Comparison of ENCODE assay signal across 29 cellular contexts in genomic region chr3:162491957-162492356, GRCh38.
DNase-seq lines count a peak whose midpoint lies in the region; ATAC-seq, FAIRE-seq and TF ChIP-seq lines count a peak whose summit lies in the region.
"Had no signal": no experiment of that assay in that cellular context is flagged by ENCODE, and none has a peak within 500 bp of the region (broad histone marks: within the 10 kb centered on the region; RNA-seq: fewer than 3 reads in every experiment).

No MANE protein-coding gene starts in this region.

- H4K20me1 ChIP-seq in GM23248 (ENCODE audit: insufficient read depth) = no peaks in the 10 kb centered on the region

- no peak overlapping the region for H3K4me3 Mint-ChIP-seq in T-helper 2 cell treated with Interferon-gamma antibody and Interleukin-4, amounts not matched to agents 5 μg/mL and 100 μg/mL, for 36 hours
- H3K4me3 Mint-ChIP-seq: activated naive CD8-positive, alpha-beta T cell treated with anti-CD3 and anti-CD28 coated beads, Interleukin-2, amount 50 U/mL, for 24 hours; CD4-positive, alpha-beta memory T cell; H9; mesothelial cell of epicardium; natural killer cell treated with Interleukin-12 subunit alpha and Interleukin-12 subunit beta and Interleukin-15 and Interleukin-18, amount 100 ng/mL, for 72 hours; stimulated activated effector memory CD8-positive, alpha-beta T cell treated with anti-CD3 and anti-CD28 coated beads, Interleukin-12 subunit alpha, Interleukin-12 subunit beta, amount 100 ng/mL, for 72 hours; T-cell had no signal

- H3K36me3 Mint-ChIP-seq in T-helper 2 cell treated with Interferon-gamma antibody and Interleukin-4, amounts not matched to agents 5 μg/mL and 100 μg/mL, for 36 hours (ENCODE audit: low read depth) = no peaks in the 10 kb centered on the region
- H3K36me3 Mint-ChIP-seq: CD4-positive, alpha-beta memory T cell; mesothelial cell of epicardium; stimulated activated effector memory CD8-positive, alpha-beta T cell treated with anti-CD3 and anti-CD28 coated beads, Interleukin-12 subunit alpha, Interleukin-12 subunit beta, amount 100 ng/mL, for 72 hours; T-cell had no signal

- peak overlapping the region; percentile 47 for H3K4me2 ChIP-seq in A549
- H3K4me2 ChIP-seq in GM23248 (ENCODE audit: unreplicated experiment) = peak overlapping the region; percentile 58

- H3K9ac ChIP-seq in GM23248 = no peak overlapping the region
- no peak overlapping the region for H3K9ac ChIP-seq in adipocyte (ENCODE audit: low read length)

- no peak overlapping the region for H3K4me3 ChIP-seq in A549
- H3K4me3 ChIP-seq in GM23248 = peak overlapping the region; percentile 41; the same call in 1 of the 2 replicates
- H3K4me3 ChIP-seq in adipocyte (ENCODE audit: low read length) = no peak overlapping the region
- no peak overlapping the region for H3K4me3 ChIP-seq in foreskin fibroblast (ENCODE audit: low read depth in 1 of 2, low read length in 2 of 2)
- H3K4me3 ChIP-seq: suprapubic skin, uterus had no signal

- no peaks in the 10 kb centered on the region for H3K79me2 ChIP-seq in GM23248 (ENCODE audit: insufficient read depth)

- 0% methylated on average over 1 of the region's 1 CpG for WGBS in A549 (ENCODE audit: missing lambda C conversion rate)
- WGBS in GM23248 (ENCODE audit: low coverage in 1 of 2, low lambda C conversion rate in 2 of 2, missing lambda C conversion rate in 2 of 2), 2 experiments = 7 to 8% methylated on average over 1 of the region's 1 CpG

- TF ChIP-seq POLR2A in A549 (IDR thresholded peaks at IDR 0.05; ENCODE audit: low read length) = no peak

- TF ChIP-seq RAD21 in A549 (conservative IDR thresholded peaks at IDR 0.05 in 1 of 2, IDR thresholded peaks at IDR 0.05 in 1 of 2) = no peak

- H2AFZ ChIP-seq in GM23248 = no peak overlapping the region; the same call in 1 of the 2 replicates

- H3K27me3 ChIP-seq in GM23248 (replicated peaks; ENCODE audit: insufficient read depth) (no peaks in the 10 kb centered on the region), adipocyte (replicated peaks; ENCODE audit: control insufficient read depth, insufficient read depth, low read length) (no peaks in the 10 kb centered on the region)
- H3K27me3 ChIP-seq: suprapubic skin, uterus had no signal

- in situ Hi-C loops in GM23248 (cut with MboI) = no loop called here

- no peaks in the 10 kb centered on the region for H3K27me3 Mint-ChIP-seq in T-helper 2 cell treated with Interferon-gamma antibody and Interleukin-4, amounts not matched to agents 5 μg/mL and 100 μg/mL, for 36 hours (ENCODE audit: low read depth)
- H3K27me3 Mint-ChIP-seq: activated naive CD8-positive, alpha-beta T cell treated with anti-CD3 and anti-CD28 coated beads, Interleukin-2, amount 50 U/mL, for 24 hours; CD4-positive, alpha-beta memory T cell; natural killer cell treated with Interleukin-12 subunit alpha and Interleukin-12 subunit beta and Interleukin-15 and Interleukin-18, amount 100 ng/mL, for 72 hours; T-cell had no signal

- no peak for TF ChIP-seq CTCF in A549 (IDR thresholded peaks at IDR 0.05)
- no peak for TF ChIP-seq CTCF in foreskin fibroblast (IDR thresholded peaks at IDR 0.05; ENCODE audit: low read depth, low read length)

- peak overlapping the region; percentile 31 to 78 for H3K27ac ChIP-seq in A549
- peak overlapping the region; percentile 57 for H3K27ac ChIP-seq in GM23248
- H3K27ac ChIP-seq: suprapubic skin, uterus had no signal

- TF ChIP-seq EP300 in A549 (IDR thresholded peaks at IDR 0.05) = no peak

- POLR2A ChIA-PET in A549 (lab: Yijun Ruan, JAX) = no interaction called here

- H3K9me3 ChIP-seq in A549 (peaks cover 11% of the 10 kb centered on the region), GM23248 (ENCODE audit: low read depth) (no peaks in the 10 kb centered on the region), adipocyte (ENCODE audit: control insufficient read depth, low read length) (no peaks in the 10 kb centered on the region)
- H3K9me3 ChIP-seq: suprapubic skin, uterus had no signal

- H3F3A ChIP-seq in GM23248 (ENCODE audit: insufficient read depth) = peaks cover 24% of the 10 kb centered on the region

- FAIRE-seq in A549 (lab: Jason Lieb, UNC) = no peak

- H3K4me1 ChIP-seq in A549 (peaks cover 14% of the 10 kb centered on the region), GM23248 (ENCODE audit: insufficient read depth) (peaks cover 23% of the 10 kb centered on the region), adipocyte (ENCODE audit: control insufficient read depth, insufficient read depth, low read length) (peaks cover 16% of the 10 kb centered on the region)
- H3K4me1 ChIP-seq: suprapubic skin, uterus had no signal

- H3K36me3 ChIP-seq in GM23248 (ENCODE audit: low read depth) (no peaks in the 10 kb centered on the region), adipocyte (ENCODE audit: control insufficient read depth, insufficient read depth, low read length, severe bottlenecking) (no peaks in the 10 kb centered on the region)
- H3K36me3 ChIP-seq: suprapubic skin, uterus had no signal

- H3K4me1 Mint-ChIP-seq in T-helper 2 cell treated with Interferon-gamma antibody and Interleukin-4, amounts not matched to agents 5 μg/mL and 100 μg/mL, for 36 hours (ENCODE audit: low read depth) = no peaks in the 10 kb centered on the region
- H3K4me1 Mint-ChIP-seq: activated naive CD8-positive, alpha-beta T cell treated with anti-CD3 and anti-CD28 coated beads, Interleukin-2, amount 50 U/mL, for 24 hours; CD4-positive, alpha-beta memory T cell; stimulated activated effector memory CD8-positive, alpha-beta T cell treated with anti-CD3 and anti-CD28 coated beads, Interleukin-12 subunit alpha, Interleukin-12 subunit beta, amount 100 ng/mL, for 72 hours; T-cell had no signal

- CTCF ChIA-PET in A549 (lab: Yijun Ruan, JAX) = no interaction called here

- no peak overlapping the region for H3K27ac Mint-ChIP-seq in T-helper 2 cell treated with Interferon-gamma antibody and Interleukin-4, amounts not matched to agents 5 μg/mL and 100 μg/mL, for 36 hours
- H3K27ac Mint-ChIP-seq: activated naive CD8-positive, alpha-beta T cell treated with anti-CD3 and anti-CD28 coated beads, Interleukin-2, amount 50 U/mL, for 24 hours; activated T-helper 2 cell treated with anti-CD3 and anti-CD28 coated beads, Interferon-gamma antibody, Interleukin-2, Interleukin-4, amounts not matched to agents 10 μg/mL and 5 μg/mL and 100 μg/mL, durations not matched to agents 14 hours and 24 hours and 36 hours; CD4-positive, alpha-beta memory T cell; H9; mesothelial cell of epicardium; natural killer cell treated with Interleukin-12 subunit alpha and Interleukin-12 subunit beta and Interleukin-15 and Interleukin-18, amount 100 ng/mL, for 72 hours; stimulated activated effector memory CD8-positive, alpha-beta T cell treated with anti-CD3 and anti-CD28 coated beads, Interleukin-12 subunit alpha, Interleukin-12 subunit beta, amount 100 ng/mL, for 72 hours; T-cell had no signal

- 0 out of 2 replicates have a peak, but pooled peaks cover 3% of the 10 kb centered on the region for H3K9me2 ChIP-seq in GM23248 (ENCODE audit: insufficient read depth)

- ATAC-seq in A549 = peak; percentile 65
- no peak for ATAC-seq in HG03432 (IDR thresholded peaks at IDR 0.05; ENCODE audit: unreplicated experiment)
- ATAC-seq: activated naive CD8-positive, alpha-beta T cell treated with anti-CD3 and anti-CD28 coated beads, Interleukin-2, amount 50 U/mL, for 24 hours; natural killer cell treated with Interleukin-12 subunit alpha and Interleukin-12 subunit beta and Interleukin-15 and Interleukin-18, amount 100 ng/mL, for 72 hours; sciatic nerve; stimulated activated effector memory CD8-positive, alpha-beta T cell treated with anti-CD3 and anti-CD28 coated beads, Interleukin-12 subunit alpha, Interleukin-12 subunit beta, amount 100 ng/mL, for 72 hours; T-cell had no signal

- DNase-seq in A549 (ENCODE audit: low read depth in 1 of 2, low spot score in 1 of 2) = peak in 1 of 2 experiments; percentile 30
- DNase-seq in GM23248 = peak; percentile 31
- peak; percentile 54 for DNase-seq in adipocyte (ENCODE audit: low read depth)
- peak; percentile 14 to 46 for DNase-seq in foreskin fibroblast
- no peak for DNase-seq in dermis blood vessel endothelial cell
- DNase-seq in T-helper 1 cell = no peak
- no peak for DNase-seq in T-helper 2 cell treated with Interferon-gamma antibody and Interleukin-4, amounts not matched to agents 5 μg/mL and 100 μg/mL, for 36 hours (ENCODE audit: low spot score)
- DNase-seq: activated CD4-positive, alpha-beta T cell treated with anti-CD3 and anti-CD28 coated beads, Interleukin-2, amount 50 U/mL, for 1 hour; activated CD8-positive, alpha-beta memory T cell treated with anti-CD3 and anti-CD28 coated beads, Interleukin-2, amount 50 U/mL, for 4 hours; activated naive CD8-positive, alpha-beta T cell treated with anti-CD3 and anti-CD28 coated beads, Interleukin-2, amount 50 U/mL, for 24 hours; CD4-positive, alpha-beta memory T cell; central memory CD4-positive, alpha-beta T cell; effector CD4-positive, alpha-beta T cell; H9; Karpas-422; NCI-H1105; NCI-H2081; NCI-H524; posterior cingulate gyrus; RPMI8226; T-cell; uterus had no signal

- peaks cover 14% of the 10 kb centered on the region for H3K9me3 Mint-ChIP-seq in T-helper 2 cell treated with Interferon-gamma antibody and Interleukin-4, amounts not matched to agents 5 μg/mL and 100 μg/mL, for 36 hours

TF ChIP-seq in A549, 52 proteins besides CTCF, POLR2A, EP300 and RAD21:
- TF ChIP-seq CEBPB (IDR thresholded peaks at IDR 0.05) (peak; percentile 61 to 91; a peak in 3 of 4 replicates), EHMT2 (IDR thresholded peaks at IDR 0.05; ENCODE audit: low read depth) (no peak)

Comparison
In these comparisons a context has a peak if more than half of its experiments do, and no peak if none do; other contexts are left out.
1. DNase-seq: peak in GM23248 (single experiment), adipocyte (single experiment) and foreskin fibroblast (2 of 2); none in dermis blood vessel endothelial cell (single experiment), T-helper 1 cell (0 of 5) and T-helper 2 cell treated with Interferon-gamma antibody and Interleukin-4, amounts not matched to agents 5 μg/mL and 100 μg/mL, for 36 hours (single experiment).